ENCODE assay signal across 8 cellular contexts in genomic region chr12:53048033-53048779, GRCh38. TPM values are rescaled to one million over a fixed set of nuclear protein-coding genes. Genes with fewer than 3 reads are reported as not detected.
DNase-seq lines count a peak whose midpoint lies in the region; ATAC-seq, FAIRE-seq and TF ChIP-seq lines count a peak whose summit lies in the region.

No MANE protein-coding gene starts in this region.

- intact Hi-C loops in pancreas (cut with DNase I), result no loop called here

- H3K27me3 ChIP-seq in pancreas, result no peaks in the 10 kb centered on the region

- ATAC-seq in pancreas, result peak; percentile 30 to 51 (median 42)
- ATAC-seq in GM21423 (IDR thresholded peaks at IDR 0.05; ENCODE audit: unreplicated experiment), result no peak
- ATAC-seq in HG03159 (IDR thresholded peaks at IDR 0.05; ENCODE audit: unreplicated experiment), result no peak

- H3K4me3 ChIP-seq in HFF-Myc (replicated peaks; ENCODE audit: low read depth, low read length) (peak overlapping the region; percentile 57), pancreas (peak overlapping the region in 3 of 4 donors; percentile 30 to 62 (median 59))

- FAIRE-seq in pancreas (lab: Jason Lieb, UNC), result no peak
- FAIRE-seq in GM12891 (lab: Jason Lieb, UNC), result no peak

- H3K27ac Mint-ChIP-seq in activated CD4-positive, alpha-beta memory T cell treated with anti-CD3 and anti-CD28 coated beads, Interleukin-2, amount 10 ng/mL, durations not matched to agents 7 days and 5 days, result no peak overlapping the region

- no peaks in the 10 kb centered on the region for H3K36me3 ChIP-seq in pancreas

- CTCF ChIA-PET in activated CD4-positive, alpha-beta memory T cell treated with anti-CD3 and anti-CD28 coated beads, Interleukin-2, amount 10 ng/mL, durations not matched to agents 7 days and 5 days (lab: Charles Lee), result interaction anchor here (0.6 to 2.4 kb wide), 11 partner anchors 8 to 54 kb away, joined by 3 to 12 read pairs (median 4); partner anchors contain the start of genes EIF4B and IGFBP6

- H3K4me1 ChIP-seq in pancreas, result peaks cover 40 to 57% (median 54%) of the 10 kb centered on the region in 3 donors

- peaks cover 13% of the 10 kb centered on the region for H3K27me3 Mint-ChIP-seq in activated CD4-positive, alpha-beta memory T cell treated with anti-CD3 and anti-CD28 coated beads, Interleukin-2, amount 10 ng/mL, durations not matched to agents 7 days and 5 days

- H3K4me3 Mint-ChIP-seq in activated CD4-positive, alpha-beta memory T cell treated with anti-CD3 and anti-CD28 coated beads, Interleukin-2, amount 10 ng/mL, durations not matched to agents 7 days and 5 days, result peak overlapping the region; percentile 41

- TF ChIP-seq CTCF in HFF-Myc (IDR thresholded peaks at IDR 0.05; ENCODE audit: low read depth, low read length, missing control alignments) (no peak), pancreas (IDR thresholded peaks at IDR 0.05) (peak in 1 of 4 donors; percentile 10)

- TF ChIP-seq POLR2A in GM12891 (IDR thresholded peaks at IDR 0.05; ENCODE audit: low read depth, low read length), result no peak

- H3K9me3 Mint-ChIP-seq in activated CD4-positive, alpha-beta memory T cell treated with anti-CD3 and anti-CD28 coated beads, Interleukin-2, amount 10 ng/mL, durations not matched to agents 7 days and 5 days, result no peaks in the 10 kb centered on the region

- H3K27ac ChIP-seq in pancreas, result peak overlapping the region; percentile 95 to 99 (median 98)

- WGBS in pancreas, 2 donors, result 13 to 14% methylated on average over 10 of the region's 10 CpGs

- POLR2A ChIA-PET in activated CD4-positive, alpha-beta memory T cell treated with anti-CD3 and anti-CD28 coated beads, Interleukin-2, amount 10 ng/mL, durations not matched to agents 7 days and 5 days (lab: Charles Lee), result interaction anchor here (0.6 to 1.3 kb wide), 6 partner anchors 10 to 273 kb away, joined by 3 to 5 read pairs (median 3); partner anchors contain the start of genes AAAS, ITGB7 and SOAT2

- H3K9me3 ChIP-seq in pancreas, result no peaks in the 10 kb centered on the region

- peaks cover 17% of the 10 kb centered on the region for H3K4me1 Mint-ChIP-seq in activated CD4-positive, alpha-beta memory T cell treated with anti-CD3 and anti-CD28 coated beads, Interleukin-2, amount 10 ng/mL, durations not matched to agents 7 days and 5 days

- peaks cover 2% of the 10 kb centered on the region for H3K36me3 Mint-ChIP-seq in activated CD4-positive, alpha-beta memory T cell treated with anti-CD3 and anti-CD28 coated beads, Interleukin-2, amount 10 ng/mL, durations not matched to agents 7 days and 5 days (ENCODE audit: low read depth)

- DNase-seq in Ammon's horn (ENCODE audit: low spot score), result peak; percentile 78
- DNase-seq in HFF-Myc (ENCODE audit: extremely low read depth, low read depth), result no peak
- DNase-seq in activated CD4-positive, alpha-beta memory T cell treated with anti-CD3 and anti-CD28 coated beads, Interleukin-2, amount 10 ng/mL, durations not matched to agents 7 days and 5 days, result no peak
- DNase-seq in glomerular visceral epithelial cell (ENCODE audit: extremely low spot score), result peak; percentile 56
- peak; percentile 81 to 94 (median 86) for DNase-seq in pancreas
- DNase-seq in GM12891 (ENCODE audit: insufficient read length, low spot score), result no peak

TF ChIP-seq in GM12891, 5 proteins besides CTCF, POLR2A, EP300 and RAD21:
- TF ChIP-seq POLR2AphosphoS5 (IDR thresholded peaks at IDR 0.05; ENCODE audit: low read depth, low read length) (no peak), SPI1 (IDR thresholded peaks at IDR 0.05; ENCODE audit: low read depth, low read length) (no peak), POU2F2 (IDR thresholded peaks at IDR 0.05; ENCODE audit: low read depth, low read length) (no peak), PAX5 (IDR thresholded peaks at IDR 0.05; ENCODE audit: insufficient read depth, low read length, severe bottlenecking) (no peak), TAF1 (IDR thresholded peaks at IDR 0.05; ENCODE audit: low read depth, low read length) (no peak)
TF ChIP-seq in GM12891: peak in this region for 0.

RNA-seq across cellular contexts. Expression of gene TNS2, which starts 1.7 kb away (rescaled TPM):
- total RNA-seq in activated CD4-positive, alpha-beta memory T cell treated with anti-CD3 and anti-CD28 coated beads, Interleukin-2, amount 10 ng/mL, durations not matched to agents 7 days and 5 days, result under 1 TPM; 0.78 to 0.83 TPM
- 10 to 100 TPM; 22.7 to 52.6 (median 28.2) TPM for total RNA-seq in pancreas
- 100 to 1,000 TPM; 135 to 183 TPM for polyA plus RNA-seq in pancreas
- polyA plus RNA-seq in GM12891 (2012; ENCODE audit: low read depth, missing spikeins), result 0.32 TPM

RNA-seq across cellular contexts. Expression of gene SPRYD3, which starts 31.0 kb away (rescaled TPM):
- 10 to 100 TPM; 31.2 to 31.3 TPM for total RNA-seq in activated CD4-positive, alpha-beta memory T cell treated with anti-CD3 and anti-CD28 coated beads, Interleukin-2, amount 10 ng/mL, durations not matched to agents 7 days and 5 days
- total RNA-seq in pancreas, result 10 to 100 TPM; 37.1 to 47.2 (median 40.1) TPM
- polyA plus RNA-seq in pancreas, result 10 to 100 TPM; 25.7 to 36.1 TPM
- 13.4 TPM for polyA plus RNA-seq in GM12891 (2012; ENCODE audit: low read depth, missing spikeins)

RNA-seq across cellular contexts. Expression of gene EIF4B, which starts 42.0 kb away (rescaled TPM):
- 100 to 1,000 TPM; 303 to 311 TPM for total RNA-seq in activated CD4-positive, alpha-beta memory T cell treated with anti-CD3 and anti-CD28 coated beads, Interleukin-2, amount 10 ng/mL, durations not matched to agents 7 days and 5 days
- total RNA-seq in pancreas, result 100 to 1,000 TPM; 343 to 522 (median 446) TPM
- polyA plus RNA-seq in pancreas, result 10 to 100 TPM; 72.8 to 88.6 TPM
- 328 TPM for polyA plus RNA-seq in GM12891 (2012; ENCODE audit: low read depth, missing spikeins)

RNA-seq across cellular contexts. Expression of gene IGFBP6, which starts 49.3 kb away (rescaled TPM):
- total RNA-seq in activated CD4-positive, alpha-beta memory T cell treated with anti-CD3 and anti-CD28 coated beads, Interleukin-2, amount 10 ng/mL, durations not matched to agents 7 days and 5 days, result 1 to 10 TPM in 1 of 2 experiments, under 1 TPM in 1; 0.38 to 1.2 TPM
- 10 to 100 TPM in 3 of 6 donors, 1 to 10 TPM in 3; 2.2 to 21.8 (median 9.2) TPM for total RNA-seq in pancreas
- polyA plus RNA-seq in pancreas, result 10 to 100 TPM; 24.5 to 32.8 TPM
- polyA plus RNA-seq in GM12891 (2012; ENCODE audit: low read depth, missing spikeins), result not detected

RNA-seq across cellular contexts. Expression of gene SOAT2, which starts 55.1 kb away (rescaled TPM):
- 1 to 10 TPM; 1.4 to 1.5 TPM for total RNA-seq in activated CD4-positive, alpha-beta memory T cell treated with anti-CD3 and anti-CD28 coated beads, Interleukin-2, amount 10 ng/mL, durations not matched to agents 7 days and 5 days
- total RNA-seq in pancreas, result under 1 TPM in 2 of 6 donors, not detected in 4; 0.09 to 0.18 TPM
- polyA plus RNA-seq in pancreas, result under 1 TPM; 0.15 to 0.54 TPM
- not detected for polyA plus RNA-seq in GM12891 (2012; ENCODE audit: low read depth, missing spikeins)

Comparison
In these comparisons a context has a peak if more than half of its experiments do, and no peak if none do; other contexts are left out.
1. DNase-seq: peak in Ammon's horn (single experiment), glomerular visceral epithelial cell (single experiment) and pancreas (6 of 6); none in HFF-Myc (single experiment), activated CD4-positive, alpha-beta memory T cell treated with anti-CD3 and anti-CD28 coated beads, Interleukin-2, amount 10 ng/mL, durations not matched to agents 7 days and 5 days (single experiment) and GM12891 (single experiment).
2. ATAC-seq: peak in pancreas (4 of 4); none in GM21423 (single experiment) and HG03159 (single experiment).
3. RNA of gene TNS2, which starts 1.7 kb away (total RNA-seq): 22.7 to 52.6 TPM in pancreas; 0.78 to 0.83 TPM in activated CD4-positive, alpha-beta memory T cell treated with anti-CD3 and anti-CD28 coated beads, Interleukin-2, amount 10 ng/mL, durations not matched to agents 7 days and 5 days; every median in the first group is over 10 times any median in the second.